8 cellular contexts compared by ENCODE assay signal in genomic region chr12:120012067-120012621, GRCh38. TPM values are rescaled to one million over a fixed set of nuclear protein-coding genes. Genes with fewer than 3 reads are reported as not detected.
A peak's percentile ranks its signal among the peaks of the same experiment; 100 is the strongest.
DNase-seq lines count a peak whose midpoint lies in the region; ATAC-seq lines count a peak whose summit lies in the region.

No MANE protein-coding gene starts in this region.

- intact Hi-C loops in left colon (cut with DNase I, micrococcal nuclease) = no loop called here

- no peaks in the 10 kb centered on the region for H3K9me3 ChIP-seq in endocrine pancreas (ENCODE audit: control insufficient read depth, low read length)

- peak; percentile 44 for DNase-seq in CD1c-positive myeloid dendritic cell (ENCODE audit: extremely low spot score)
- peak; percentile 83 for DNase-seq in activated CD4-positive, alpha-beta T cell treated with anti-CD3 and anti-CD28 coated beads for 48 hours
- peak; percentile 46 for DNase-seq in stimulated activated CD8-positive, alpha-beta memory T cell treated with anti-CD3 and anti-CD28 coated beads, Interleukin-12 subunit alpha, Interleukin-12 subunit beta, amount 100 ng/mL, for 4 hours (ENCODE audit: low read depth)
- DNase-seq in ACHN = no peak
- no peak for DNase-seq in left colon

- H3K4me1 ChIP-seq in endocrine pancreas (ENCODE audit: control insufficient read depth, insufficient read depth, low read length) = peaks cover 23% of the 10 kb centered on the region

- in situ Hi-C loops in ACHN (cut with HindIII; ENCODE audit: low pct_ligation_motif_present, low pct_unique_long_range_greater_than_20kb, low sequenced_read_pairs) = no loop called here

- H3K36me3 ChIP-seq in endocrine pancreas (ENCODE audit: control insufficient read depth, insufficient read depth, low read length) = no peaks in the 10 kb centered on the region

- peak overlapping the region; percentile 8 for H3K4me3 ChIP-seq in endocrine pancreas (ENCODE audit: control insufficient read depth, insufficient read depth, low read length)

- ATAC-seq in GM19463 (IDR thresholded peaks at IDR 0.05; ENCODE audit: unreplicated experiment) (peak; percentile 83), HG03378 (IDR thresholded peaks at IDR 0.05; ENCODE audit: unreplicated experiment) (peak; percentile 88), left colon (no peak)

- no peaks in the 10 kb centered on the region for H3K27me3 ChIP-seq in endocrine pancreas (ENCODE audit: control insufficient read depth, insufficient read depth, low read length)

- H3K9ac ChIP-seq in endocrine pancreas (ENCODE audit: control insufficient read depth, insufficient read depth, low read length) = no peak overlapping the region

RNA-seq across cellular contexts. Expression of gene BICDL1, which starts 23.1 kb away (rescaled TPM):
- total RNA-seq in left colon = 1 to 10 TPM; 6.6 to 9.1 TPM

Comparison
In these comparisons a context has a peak if more than half of its experiments do, and no peak if none do; other contexts are left out.
1. DNase-seq: peak in CD1c-positive myeloid dendritic cell (single experiment), activated CD4-positive, alpha-beta T cell treated with anti-CD3 and anti-CD28 coated beads for 48 hours (single experiment) and stimulated activated CD8-positive, alpha-beta memory T cell treated with anti-CD3 and anti-CD28 coated beads, Interleukin-12 subunit alpha, Interleukin-12 subunit beta, amount 100 ng/mL, for 4 hours (single experiment); none in ACHN (single experiment) and left colon (0 of 2).